ENCODE assay signal across 1 cellular context in the genomic region with DNA sequence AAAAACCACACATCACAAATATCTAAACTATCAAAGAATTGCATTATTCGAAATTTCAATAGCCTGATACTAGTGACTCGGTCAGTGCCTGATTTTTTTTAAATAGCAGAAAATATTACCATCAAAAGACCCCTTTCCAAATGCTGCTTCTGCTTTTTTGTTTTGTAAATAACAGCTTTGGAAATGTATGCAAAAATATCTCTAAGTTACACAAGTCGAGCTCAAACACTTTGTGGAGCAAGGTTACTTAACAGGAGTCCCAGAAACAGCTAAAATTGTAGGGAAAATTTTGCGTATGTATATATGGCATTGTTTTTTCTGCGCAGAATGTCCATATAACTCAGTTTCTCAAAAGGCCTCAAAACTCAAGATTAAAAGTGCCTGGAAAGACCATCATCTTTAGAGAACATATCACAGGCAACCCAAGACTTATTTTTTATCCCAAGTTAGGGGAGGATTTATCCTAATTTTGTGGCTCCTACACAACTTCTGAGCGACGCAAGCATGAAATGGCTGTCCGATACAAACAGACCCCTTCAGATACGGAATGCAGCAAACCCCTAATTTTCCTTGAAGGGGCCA.
TF ChIP-seq lines count a peak whose summit lies in the region.

No MANE protein-coding gene starts in this region.

TF ChIP-seq in GM12878, 131 proteins besides CTCF, POLR2A, EP300 and RAD21:
- TF ChIP-seq PAX5 (IDR thresholded peaks at IDR 0.05; ENCODE audit: borderline replicate concordance, low read depth, low read length) (no peak), FOXK2 (IDR thresholded peaks at IDR 0.05) (no peak), ETV6 (conservative IDR thresholded peaks at IDR 0.05 in 1 of 2, IDR thresholded peaks at IDR 0.05 in 1 of 2; ENCODE audit: borderline replicate concordance in 1 of 2, low read depth in 1 of 2) (no peak), STAT3 (IDR thresholded peaks at IDR 0.05; ENCODE audit: low read depth, low read length) (no peak), SMARCA5 (IDR thresholded peaks at IDR 0.05) (no peak), CBFB (IDR thresholded peaks at IDR 0.05; ENCODE audit: low read depth) (no peak), PKNOX1 (IDR thresholded peaks at IDR 0.05) (no peak), YY1 (IDR thresholded peaks at IDR 0.05; ENCODE audit: low read depth, low read length) (no peak), TCF12 (IDR thresholded peaks at IDR 0.05; ENCODE audit: low read depth, low read length) (no peak), MEF2A (IDR thresholded peaks at IDR 0.05; ENCODE audit: insufficient read depth, low read depth, low read length) (no peak)
